18 cellular contexts compared by ENCODE assay signal in the genomic region with DNA sequence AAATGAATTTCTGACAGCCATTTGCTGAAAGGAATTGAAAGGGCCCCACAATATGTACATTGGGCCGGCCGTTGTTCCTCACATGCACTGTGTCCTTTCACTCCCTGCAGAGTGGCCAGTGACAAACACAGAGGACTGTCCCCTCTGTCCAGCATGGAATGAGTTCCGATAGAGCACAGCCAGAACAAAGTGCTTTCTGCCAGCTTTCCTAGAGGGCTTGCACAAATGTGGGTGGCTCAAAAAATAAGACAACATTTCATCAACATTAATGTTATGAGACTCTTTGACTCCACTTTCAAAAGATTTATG. TPM values are rescaled to one million over a fixed set of nuclear protein-coding genes. Genes with fewer than 3 reads are reported as not detected.
DNase-seq lines count a peak whose midpoint lies in the region; ATAC-seq and TF ChIP-seq lines count a peak whose summit lies in the region.
"Had no signal": no experiment of that assay in that cellular context is flagged by ENCODE, and none has a peak within 500 bp of the region (broad histone marks: within the 10 kb centered on the region; RNA-seq: fewer than 3 reads in every experiment).

No MANE protein-coding gene starts in this region.

- H3K27me3 ChIP-seq in MM.1S (replicated peaks; ENCODE audit: insufficient read depth, low read length) (no peaks in the 10 kb centered on the region), neutrophil (no peaks in the 10 kb centered on the region)

- ATAC-seq in HG03108 (IDR thresholded peaks at IDR 0.05; ENCODE audit: unreplicated experiment) (no peak), GM19324 (IDR thresholded peaks at IDR 0.05; ENCODE audit: low FRiP score, unreplicated experiment) (no peak)
- no peak for ATAC-seq in naive thymus-derived CD8-positive, alpha-beta T cell

- H4K20me1 ChIP-seq in MM.1S (ENCODE audit: insufficient read depth, low read length), result no peaks in the 10 kb centered on the region

- intact Hi-C loops in CD14-positive monocyte (cut with micrococcal nuclease), result no loop called here

- peak overlapping the region; percentile 33; the same call in 1 of the 2 replicates for H3K9ac ChIP-seq in MM.1S (ENCODE audit: low read length)

- H3K4me3 Mint-ChIP-seq in CD14-positive monocyte, result no peak overlapping the region
- H3K4me3 Mint-ChIP-seq in naive thymus-derived CD8-positive, alpha-beta T cell, result no peak overlapping the region
- H3K4me3 Mint-ChIP-seq: HFFc6 had no signal

- TF ChIP-seq CTCF in CD14-positive monocyte (IDR thresholded peaks at IDR 0.05) (no peak), MM.1S (IDR thresholded peaks at IDR 0.05; ENCODE audit: low read length) (no peak), neutrophil (IDR thresholded peaks at IDR 0.05) (no peak)

- H3K9me3 ChIP-seq in MM.1S (replicated peaks; ENCODE audit: insufficient read depth, low read length), result no peaks in the 10 kb centered on the region
- no peaks in the 10 kb centered on the region for H3K9me3 ChIP-seq in neutrophil
- H3K9me3 ChIP-seq: SJSA1 had no signal

- no peaks in the 10 kb centered on the region for H3K9me2 ChIP-seq in MM.1S (replicated peaks; ENCODE audit: insufficient read depth, low read length)

- no peaks in the 10 kb centered on the region for H3K36me3 Mint-ChIP-seq in CD14-positive monocyte
- no peaks in the 10 kb centered on the region for H3K36me3 Mint-ChIP-seq in naive thymus-derived CD8-positive, alpha-beta T cell

- no peaks in the 10 kb centered on the region for H3K9me3 Mint-ChIP-seq in CD14-positive monocyte
- H3K9me3 Mint-ChIP-seq in naive thymus-derived CD8-positive, alpha-beta T cell, result no peaks in the 10 kb centered on the region
- H3K9me3 Mint-ChIP-seq: HFFc6 had no signal

- DNase-seq in CD14-positive monocyte (ENCODE audit: low spot score) (no peak), MM.1S (no peak)
- DNase-seq in naive thymus-derived CD8-positive, alpha-beta T cell, result no peak
- DNase-seq: DMS79 treated with DMSO at 0.1 percent for 48 hours, H7, Karpas-422, NCI-H1048, NCI-H2081 treated with DMSO at 0.1 percent for 48 hours, NCI-H774 had no signal

- H2AFZ ChIP-seq in MM.1S (ENCODE audit: low read length), result peak overlapping the region; percentile 11; the same call in 1 of the 2 replicates

- H3K27ac ChIP-seq in MM.1S (ENCODE audit: low read length) (peak overlapping the region; percentile 80), angular gyrus (ENCODE audit: low read depth, low read length) (peak overlapping the region; percentile 44), neutrophil (peak overlapping the region; percentile 93)
- H3K27ac ChIP-seq: C4-2B, SJSA1 had no signal

- peak overlapping the region; percentile 63 for H3K4me2 ChIP-seq in MM.1S (ENCODE audit: low read depth, low read length)

- H3K4me1 ChIP-seq in MM.1S (ENCODE audit: low read length) (peaks cover 26% of the 10 kb centered on the region), neutrophil (ENCODE audit: control insufficient read depth in 1 of 2, insufficient read depth in 1 of 2, low read depth in 1 of 2, low read length in 1 of 2) (peaks cover 28 to 29% of the 10 kb centered on the region in 2 experiments)
- H3K4me1 ChIP-seq: SJSA1 had no signal

- H3F3A ChIP-seq in MM.1S (ENCODE audit: insufficient read depth, low read length), result peaks cover 15% of the 10 kb centered on the region

- peaks cover 17% of the 10 kb centered on the region for H3K4me1 Mint-ChIP-seq in CD14-positive monocyte
- H3K4me1 Mint-ChIP-seq in naive thymus-derived CD8-positive, alpha-beta T cell, result peaks cover 10 to 18% (median 14%) of the 10 kb centered on the region in 4 donors

- peaks cover 1 to 11% (median 11%) of the 10 kb centered on the region in 3 donors for H3K27me3 Mint-ChIP-seq in CD14-positive monocyte (ENCODE audit: low read depth in 3 of 3)
- H3K27me3 Mint-ChIP-seq in naive thymus-derived CD8-positive, alpha-beta T cell, result peaks cover 1 to 22% (median 12%) of the 10 kb centered on the region in 5 donors

- POLR2A ChIA-PET in naive thymus-derived CD8-positive, alpha-beta T cell (lab: Charles Lee), result interaction anchor here (0.6 kb wide), 1 partner anchor 713 kb away, joined by 3 read pairs; no protein-coding TSS in a partner anchor

- H3K36me3 ChIP-seq in MM.1S (replicated peaks; ENCODE audit: insufficient read depth, low read length), result no peaks in the 10 kb centered on the region
- no peaks in the 10 kb centered on the region for H3K36me3 ChIP-seq in neutrophil
- H3K36me3 ChIP-seq: SJSA1 had no signal

- H3K4me3 ChIP-seq in MM.1S (ENCODE audit: low read length), result peak overlapping the region; percentile 19; the same call in 1 of the 2 replicates
- no peak overlapping the region for H3K4me3 ChIP-seq in neutrophil (ENCODE audit: low read depth in 1 of 2, low read length in 1 of 2)
- H3K4me3 ChIP-seq: SJSA1 had no signal

- peak overlapping the region in 4 of 7 donors; percentile 77 to 90 (median 83) for H3K27ac Mint-ChIP-seq in CD14-positive monocyte
- no peak overlapping the region for H3K27ac Mint-ChIP-seq in naive thymus-derived CD8-positive, alpha-beta T cell
- H3K27ac Mint-ChIP-seq: HFFc6 had no signal

- H3K79me2 ChIP-seq in MM.1S (ENCODE audit: low read length), result no peaks in the 10 kb centered on the region

RNA-seq across cellular contexts. Expression of a gene that starts 2.4 kb away (rescaled TPM):
- 1 to 10 TPM in 1 of 2 donors, not detected in 1; 1.5 TPM for polyA plus RNA-seq in CD14-positive monocyte
- total RNA-seq in naive thymus-derived CD8-positive, alpha-beta T cell, result not detected
- polyA plus RNA-seq in naive thymus-derived CD8-positive, alpha-beta T cell, result not detected
- total RNA-seq: H7, HFFc6, HT-29, MCF 10A, SJSA1 had no signal

RNA-seq across cellular contexts. Expression of a gene that starts 19.4 kb away (rescaled TPM):
- polyA plus RNA-seq in CD14-positive monocyte, result 1 to 10 TPM; 1.0 to 3.4 TPM
- 1 to 10 TPM; 1.4 TPM for total RNA-seq in naive thymus-derived CD8-positive, alpha-beta T cell
- polyA plus RNA-seq in naive thymus-derived CD8-positive, alpha-beta T cell, result 1 to 10 TPM; 2.8 to 5.5 (median 4.4) TPM

RNA-seq across cellular contexts. Expression of a gene that starts 41.2 kb away (rescaled TPM):
- 100 to 1,000 TPM; 111 to 142 TPM for polyA plus RNA-seq in CD14-positive monocyte
- 10 to 100 TPM; 37.8 to 39.2 TPM for total RNA-seq in naive thymus-derived CD8-positive, alpha-beta T cell
- 10 to 100 TPM; 61.3 to 76.1 (median 73.6) TPM for polyA plus RNA-seq in naive thymus-derived CD8-positive, alpha-beta T cell

Comparison
In these comparisons a context has a peak if more than half of its experiments do, and no peak if none do; other contexts are left out.
1. H3K27ac Mint-ChIP-seq: peak in CD14-positive monocyte (4 of 7); none in naive thymus-derived CD8-positive, alpha-beta T cell (0 of 10).
2. Peak in every context shown above with its lines, with median percentiles within 50 percentile points of each other: H3K27ac ChIP-seq.